In genomic region chr1:12454406-12455391, GRCh38 we compare ENCODE assay signal across 1 cellular context.
A peak's percentile ranks its signal among the peaks of the same experiment; 100 is the strongest.
TF ChIP-seq lines count a peak whose summit lies in the region.

No MANE protein-coding gene starts in this region.

TF ChIP-seq in K562, 482 proteins besides CTCF, POLR2A, EP300 and RAD21 (continued from another document and continues in another):
- no peak for TF ChIP-seq PHF8 (IDR thresholded peaks at IDR 0.05; ENCODE audit: borderline replicate concordance, low read length)
- TF ChIP-seq MEF2D (tag; conservative IDR thresholded peaks at IDR 0.05; ENCODE audit: low read depth): no peak
- no peak for TF ChIP-seq ZBTB8A (IDR thresholded peaks at IDR 0.05; ENCODE audit: partially characterized antibody)
- no peak for TF ChIP-seq TAF15 (IDR thresholded peaks at IDR 0.05; ENCODE audit: low read depth, low read length)
- TF ChIP-seq JUNB (CRISPR knock-in tag; conservative IDR thresholded peaks at IDR 0.05): no peak
- peak; percentile 8; the same call in 1 of the 2 replicates for TF ChIP-seq RNF2 (IDR thresholded peaks at IDR 0.05)
- TF ChIP-seq XRCC4 (IDR thresholded peaks at IDR 0.05; ENCODE audit: extremely low read depth, insufficient read depth, insufficient read length): no peak
- TF ChIP-seq ZBED1 (IDR thresholded peaks at IDR 0.05): no peak
- TF ChIP-seq CREM (IDR thresholded peaks at IDR 0.05; ENCODE audit: low read depth): no peak
- no peak for TF ChIP-seq ZNF57 (CRISPR knock-in tag; IDR thresholded peaks at IDR 0.05)
- TF ChIP-seq, protein P1, sequence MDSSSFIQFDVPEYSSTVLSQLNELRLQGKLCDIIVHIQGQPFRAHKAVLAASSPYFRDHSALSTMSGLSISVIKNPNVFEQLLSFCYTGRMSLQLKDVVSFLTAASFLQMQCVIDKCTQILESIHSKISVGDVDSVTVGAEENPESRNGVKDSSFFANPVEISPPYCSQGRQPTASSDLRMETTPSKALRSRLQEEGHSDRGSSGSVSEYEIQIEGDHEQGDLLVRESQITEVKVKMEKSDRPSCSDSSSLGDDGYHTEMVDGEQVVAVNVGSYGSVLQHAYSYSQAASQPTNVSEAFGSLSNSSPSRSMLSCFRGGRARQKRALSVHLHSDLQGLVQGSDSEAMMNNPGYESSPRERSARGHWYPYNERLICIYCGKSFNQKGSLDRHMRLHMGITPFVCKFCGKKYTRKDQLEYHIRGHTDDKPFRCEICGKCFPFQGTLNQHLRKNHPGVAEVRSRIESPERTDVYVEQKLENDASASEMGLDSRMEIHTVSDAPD (CRISPR knock-in tag; IDR thresholded peaks at IDR 0.05): no peak
- no peak for TF ChIP-seq FOXK1 (CRISPR knock-in tag; IDR thresholded peaks at IDR 0.05; ENCODE audit: borderline replicate concordance)
- TF ChIP-seq, protein P2, sequence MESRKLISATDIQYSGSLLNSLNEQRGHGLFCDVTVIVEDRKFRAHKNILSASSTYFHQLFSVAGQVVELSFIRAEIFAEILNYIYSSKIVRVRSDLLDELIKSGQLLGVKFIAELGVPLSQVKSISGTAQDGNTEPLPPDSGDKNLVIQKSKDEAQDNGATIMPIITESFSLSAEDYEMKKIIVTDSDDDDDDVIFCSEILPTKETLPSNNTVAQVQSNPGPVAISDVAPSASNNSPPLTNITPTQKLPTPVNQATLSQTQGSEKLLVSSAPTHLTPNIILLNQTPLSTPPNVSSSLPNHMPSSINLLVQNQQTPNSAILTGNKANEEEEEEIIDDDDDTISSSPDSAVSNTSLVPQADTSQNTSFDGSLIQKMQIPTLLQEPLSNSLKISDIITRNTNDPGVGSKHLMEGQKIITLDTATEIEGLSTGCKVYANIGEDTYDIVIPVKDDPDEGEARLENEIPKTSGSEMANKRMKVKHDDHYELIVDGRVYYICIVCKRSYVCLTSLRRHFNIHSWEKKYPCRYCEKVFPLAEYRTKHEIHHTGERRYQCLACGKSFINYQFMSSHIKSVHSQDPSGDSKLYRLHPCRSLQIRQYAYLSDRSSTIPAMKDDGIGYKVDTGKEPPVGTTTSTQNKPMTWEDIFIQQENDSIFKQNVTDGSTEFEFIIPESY (CRISPR knock-in tag; IDR thresholded peaks at IDR 0.05): no peak
- TF ChIP-seq, protein P3, sequence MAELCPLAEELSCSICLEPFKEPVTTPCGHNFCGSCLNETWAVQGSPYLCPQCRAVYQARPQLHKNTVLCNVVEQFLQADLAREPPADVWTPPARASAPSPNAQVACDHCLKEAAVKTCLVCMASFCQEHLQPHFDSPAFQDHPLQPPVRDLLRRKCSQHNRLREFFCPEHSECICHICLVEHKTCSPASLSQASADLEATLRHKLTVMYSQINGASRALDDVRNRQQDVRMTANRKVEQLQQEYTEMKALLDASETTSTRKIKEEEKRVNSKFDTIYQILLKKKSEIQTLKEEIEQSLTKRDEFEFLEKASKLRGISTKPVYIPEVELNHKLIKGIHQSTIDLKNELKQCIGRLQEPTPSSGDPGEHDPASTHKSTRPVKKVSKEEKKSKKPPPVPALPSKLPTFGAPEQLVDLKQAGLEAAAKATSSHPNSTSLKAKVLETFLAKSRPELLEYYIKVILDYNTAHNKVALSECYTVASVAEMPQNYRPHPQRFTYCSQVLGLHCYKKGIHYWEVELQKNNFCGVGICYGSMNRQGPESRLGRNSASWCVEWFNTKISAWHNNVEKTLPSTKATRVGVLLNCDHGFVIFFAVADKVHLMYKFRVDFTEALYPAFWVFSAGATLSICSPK (IDR thresholded peaks at IDR 0.05; ENCODE audit: borderline replicate concordance): no peak
- TF ChIP-seq ETS1 (conservative IDR thresholded peaks at IDR 0.05; ENCODE audit: control insufficient read depth, low read depth, low read length): no peak
- TF ChIP-seq MGA (IDR thresholded peaks at IDR 0.05): no peak
- TF ChIP-seq CREB3 (tag; conservative IDR thresholded peaks at IDR 0.05; ENCODE audit: low read depth): peak; percentile 74; the same call in 1 of the 2 replicates
- TF ChIP-seq SMAD4 (CRISPR knock-in tag; conservative IDR thresholded peaks at IDR 0.05): peak; percentile 59
- TF ChIP-seq RFX7 (CRISPR knock-in tag; IDR thresholded peaks at IDR 0.05): no peak
- TF ChIP-seq PHB2 (IDR thresholded peaks at IDR 0.05; ENCODE audit: low read depth): no peak
- no peak for TF ChIP-seq MYBL2 (IDR thresholded peaks at IDR 0.05; ENCODE audit: low read depth)
- no peak for TF ChIP-seq MYBL2 (CRISPR knock-in tag; IDR thresholded peaks at IDR 0.05; ENCODE audit: borderline replicate concordance)
- peak; percentile 46; the same call in 1 of the 2 replicates for TF ChIP-seq ADNP (tag; IDR thresholded peaks at IDR 0.05)
- TF ChIP-seq CBX2 (IDR thresholded peaks at IDR 0.05; ENCODE audit: insufficient read depth, low read length, poor library complexity, severe bottlenecking): no peak
- TF ChIP-seq SRSF3 (IDR thresholded peaks at IDR 0.05; ENCODE audit: insufficient read depth, low read length): no peak
- TF ChIP-seq ESRRB (CRISPR knock-in tag; IDR thresholded peaks at IDR 0.05; ENCODE audit: borderline replicate concordance): no peak
- no peak for TF ChIP-seq U2AF1 (optimal IDR thresholded peaks at IDR 0.05; ENCODE audit: low read depth, low read length)
- no peak for TF ChIP-seq CEBPB (tag; IDR thresholded peaks at IDR 0.05)
- no peak; the same call in 1 of the 2 replicates for TF ChIP-seq ZNF23 (CRISPR knock-in tag; IDR thresholded peaks at IDR 0.05)
- peak; percentile 65; the same call in 1 of the 2 replicates for TF ChIP-seq ZNF311 (CRISPR knock-in tag; IDR thresholded peaks at IDR 0.05)
- peak; percentile 22; the same call in 1 of the 2 replicates for TF ChIP-seq ZNF766 (CRISPR knock-in tag; conservative IDR thresholded peaks at IDR 0.05)
- no peak for TF ChIP-seq RBM14 (IDR thresholded peaks at IDR 0.05; ENCODE audit: borderline replicate concordance, insufficient read depth, low read depth, low read length)
- TF ChIP-seq MECOM (CRISPR knock-in tag; IDR thresholded peaks at IDR 0.05): no peak
- TF ChIP-seq ERF (CRISPR knock-in tag; IDR thresholded peaks at IDR 0.05): no peak; the same call in 1 of the 2 replicates
- no peak for TF ChIP-seq ZNF316 (IDR thresholded peaks at IDR 0.05)
- TF ChIP-seq MAFK (IDR thresholded peaks at IDR 0.05; ENCODE audit: low read length): no peak
- TF ChIP-seq RAD51 (IDR thresholded peaks at IDR 0.05; ENCODE audit: borderline replicate concordance, low read depth): no peak
- no peak for TF ChIP-seq MIER1 (IDR thresholded peaks at IDR 0.05; ENCODE audit: low read depth)
- TF ChIP-seq ZNF134 (CRISPR knock-in tag; conservative IDR thresholded peaks at IDR 0.05): peak; percentile 32; the same call in 1 of the 2 replicates
- TF ChIP-seq, protein P4, sequence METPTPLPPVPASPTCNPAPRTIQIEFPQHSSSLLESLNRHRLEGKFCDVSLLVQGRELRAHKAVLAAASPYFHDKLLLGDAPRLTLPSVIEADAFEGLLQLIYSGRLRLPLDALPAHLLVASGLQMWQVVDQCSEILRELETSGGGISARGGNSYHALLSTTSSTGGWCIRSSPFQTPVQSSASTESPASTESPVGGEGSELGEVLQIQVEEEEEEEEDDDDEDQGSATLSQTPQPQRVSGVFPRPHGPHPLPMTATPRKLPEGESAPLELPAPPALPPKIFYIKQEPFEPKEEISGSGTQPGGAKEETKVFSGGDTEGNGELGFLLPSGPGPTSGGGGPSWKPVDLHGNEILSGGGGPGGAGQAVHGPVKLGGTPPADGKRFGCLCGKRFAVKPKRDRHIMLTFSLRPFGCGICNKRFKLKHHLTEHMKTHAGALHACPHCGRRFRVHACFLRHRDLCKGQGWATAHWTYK (CRISPR knock-in tag; IDR thresholded peaks at IDR 0.05): peak; percentile 36; the same call in 1 of the 2 replicates
- TF ChIP-seq NR2F6 (CRISPR knock-in tag; IDR thresholded peaks at IDR 0.05): no peak
- TF ChIP-seq, protein P5, sequence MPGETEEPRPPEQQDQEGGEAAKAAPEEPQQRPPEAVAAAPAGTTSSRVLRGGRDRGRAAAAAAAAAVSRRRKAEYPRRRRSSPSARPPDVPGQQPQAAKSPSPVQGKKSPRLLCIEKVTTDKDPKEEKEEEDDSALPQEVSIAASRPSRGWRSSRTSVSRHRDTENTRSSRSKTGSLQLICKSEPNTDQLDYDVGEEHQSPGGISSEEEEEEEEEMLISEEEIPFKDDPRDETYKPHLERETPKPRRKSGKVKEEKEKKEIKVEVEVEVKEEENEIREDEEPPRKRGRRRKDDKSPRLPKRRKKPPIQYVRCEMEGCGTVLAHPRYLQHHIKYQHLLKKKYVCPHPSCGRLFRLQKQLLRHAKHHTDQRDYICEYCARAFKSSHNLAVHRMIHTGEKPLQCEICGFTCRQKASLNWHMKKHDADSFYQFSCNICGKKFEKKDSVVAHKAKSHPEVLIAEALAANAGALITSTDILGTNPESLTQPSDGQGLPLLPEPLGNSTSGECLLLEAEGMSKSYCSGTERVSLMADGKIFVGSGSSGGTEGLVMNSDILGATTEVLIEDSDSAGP (CRISPR knock-in tag; IDR thresholded peaks at IDR 0.05): no peak
- TF ChIP-seq NCOR1 (IDR thresholded peaks at IDR 0.05): no peak
